Comparison of ENCODE assay signal across 11 cellular contexts in genomic region chr17:32926789-32927188, GRCh38. TPM values are rescaled to one million over a fixed set of nuclear protein-coding genes. Genes with fewer than 3 reads are reported as not detected.
DNase-seq lines count a peak whose midpoint lies in the region; ATAC-seq, FAIRE-seq and TF ChIP-seq lines count a peak whose summit lies in the region.
"Not testable (repeated sequence)": the region's sequence is repeated elsewhere in the genome, so short reads cannot be mapped to it uniquely, and the experiment has no call there.
"Had no signal": no experiment of that assay in that cellular context is flagged by ENCODE, and none has a peak within 500 bp of the region (broad histone marks: within the 10 kb centered on the region; RNA-seq: fewer than 3 reads in every experiment).

No MANE protein-coding gene starts in this region.

- H3K4me3 ChIP-seq in BLaER1 treated with 17β-estradiol and CSF1 and Interleukin-3, amounts not matched to agents 10 nM and 100 nM, result peak overlapping the region in 2 of 10 experiments; percentile 70; a peak in 3 of 20 replicates
- H3K4me3 ChIP-seq in OCI-LY3 (ENCODE audit: low read length) (0 out of 2 replicates have a peak overlapping the region, but pooled peaks have one; percentile 84), ascending aorta (peak overlapping the region in 1 of 2 donors; percentile 85), HepG2 (replicated peaks in 1 of 3; ENCODE audit: insufficient read depth in 1 of 3, low read depth in 2 of 3, low read length in 3 of 3) (peak overlapping the region in 2 of 3 experiments; percentile 69 to 82; a peak in 3 of 6 replicates), thoracic aorta (peak overlapping the region; percentile 85)
- not testable (repeated sequence) for H3K4me3 ChIP-seq in H1 (ENCODE audit: extremely low read depth in 1 of 4, insufficient read depth in 2 of 4, low read depth in 3 of 4, low read length in 4 of 4)

- TF ChIP-seq RAD21 in H1 (IDR thresholded peaks at IDR 0.05 in 1 of 2, conservative IDR thresholded peaks at IDR 0.05 in 1 of 2; ENCODE audit: low read depth in 2 of 2, low read length in 2 of 2); HepG2 (CRISPR knock-in tag; IDR thresholded peaks at IDR 0.05): not testable (repeated sequence)

- not testable (repeated sequence) for H2BK20ac ChIP-seq in H1 (ENCODE audit: low read length)

- CTCF ChIA-PET in H1 (lab: Charles Lee; ENCODE audit: partially characterized antibody), result interaction anchor here (0.6 kb wide), 1 partner anchor 391 kb away, joined by 3 read pairs; no protein-coding TSS in a partner anchor
- CTCF ChIA-PET in HepG2 (lab: Yijun Ruan, JAX; ENCODE audit: low intra/inter-chr PET ratio, low total read pairs), result not testable (repeated sequence)

- H3K79me1 ChIP-seq in H1 (ENCODE audit: low read depth, low read length), result not testable (repeated sequence)

- peaks cover 33 to 47% (median 41%) of the 10 kb centered on the region in 11 experiments for H3K27me3 ChIP-seq in BLaER1 treated with 17β-estradiol and CSF1 and Interleukin-3, amounts not matched to agents 10 nM and 100 nM
- peaks cover 10% of the 10 kb centered on the region for H3K27me3 ChIP-seq in OCI-LY3 (ENCODE audit: low read depth, low read length)
- H3K27me3 ChIP-seq in ascending aorta; H1 (replicated peaks in 1 of 4; ENCODE audit: control insufficient read depth in 3 of 4, extremely low read depth in 1 of 4, insufficient read depth in 3 of 4, low read length in 3 of 4); HepG2 (ENCODE audit: control insufficient read depth in 1 of 2, insufficient read depth in 2 of 2, low read length in 2 of 2); thoracic aorta (replicated peaks; ENCODE audit: insufficient read depth): not testable (repeated sequence)

- H4K91ac ChIP-seq in H1 (replicated peaks; ENCODE audit: insufficient read length, low read length), result not testable (repeated sequence)

- not testable (repeated sequence) for H3K9me3 Mint-ChIP-seq in nephron; progenitor cell of endocrine pancreas (ENCODE audit: low read depth)

- not testable (repeated sequence) for H3K36me3 Mint-ChIP-seq in nephron (ENCODE audit: low read depth); progenitor cell of endocrine pancreas (ENCODE audit: insufficient read depth)

- in situ Hi-C loops in HepG2 (cut with HindIII; ENCODE audit: extremely low pct_ligation_motif_present, low pct_unique_long_range_greater_than_20kb), result not testable (repeated sequence)

- H3K4ac ChIP-seq in H1 (replicated peaks; ENCODE audit: insufficient read length, low read depth, low read length), result not testable (repeated sequence)

- H2BK15ac ChIP-seq in H1 (ENCODE audit: low read length), result peak overlapping the region; percentile 88; the same call in 1 of the 2 replicates

- WGBS in H1 (ENCODE audit: extremely low coverage in 1 of 2, insufficient coverage in 1 of 2, insufficient read length in 1 of 2, insufficient replicate concordance in 2 of 2, low coverage in 1 of 2, low lambda C conversion rate in 2 of 2, missing lambda C conversion rate in 1 of 2), 2 experiments, result 88% methylated on average over 7 of the region's 8 CpGs; no CpG with 5 or more reads in 1 of the 2 experiments
- 54% methylated on average over 8 of the region's 8 CpGs for WGBS in HepG2 (ENCODE audit: low lambda C conversion rate)

- H3K4me3 Mint-ChIP-seq in nephron (peak overlapping the region in 2 of 3 experiments; percentile 45 to 91), progenitor cell of endocrine pancreas (ENCODE audit: low read depth) (peak overlapping the region; percentile 84)

- DNase-seq in ascending aorta (ENCODE audit: low spot score in 2 of 2); H1 (ENCODE audit: low read depth in 1 of 2, low spot score in 2 of 2); HepG2 (ENCODE audit: low spot score); progenitor cell of endocrine pancreas (ENCODE audit: low spot score, unreplicated experiment); thoracic aorta (ENCODE audit: low spot score): not testable (repeated sequence)

- not testable (repeated sequence) for H3K18ac ChIP-seq in H1 (ENCODE audit: extremely low read depth, low read length)

- H4K8ac ChIP-seq in H1 (ENCODE audit: extremely low read depth, insufficient read depth, low read length), result not testable (repeated sequence)

- H3K23me2 ChIP-seq in H1 (ENCODE audit: low read depth, low read length), result peaks cover 17% of the 10 kb centered on the region

- H3K4me1 ChIP-seq in BLaER1 treated with 17β-estradiol and CSF1 and Interleukin-3, amounts not matched to agents 10 nM and 100 nM, result peaks cover 0 to 25% (median 20%) of the 10 kb centered on the region in 10 experiments; a peak in 18 of 20 replicates
- H3K4me1 ChIP-seq in OCI-LY3 (ENCODE audit: low read length) (peaks cover 20% of the 10 kb centered on the region), H1 (replicated peaks in 1 of 4; ENCODE audit: control insufficient read depth in 3 of 4, insufficient read depth in 4 of 4, low read length in 3 of 4) (peaks cover 4 to 22% (median 16%) of the 10 kb centered on the region in 4 experiments; a peak in 6 of 7 replicates), HepG2 (ENCODE audit: insufficient read depth, low read length) (peaks cover 60% of the 10 kb centered on the region), thoracic aorta (ENCODE audit: control insufficient read depth in 1 of 2, low read depth in 2 of 2) (peaks cover 8 to 21% of the 10 kb centered on the region in 2 donors)
- not testable (repeated sequence) for H3K4me1 ChIP-seq in ascending aorta

- not testable (repeated sequence) for H3K9me3 ChIP-seq in BLaER1 treated with 17β-estradiol and CSF1 and Interleukin-3, amounts not matched to agents 10 nM and 100 nM (replicated peaks in 1 of 11); OCI-LY3 (ENCODE audit: insufficient read depth, low read length); ascending aorta; H1 (ENCODE audit: insufficient read depth in 2 of 2, low read depth in 1 of 2, low read length in 1 of 2); HepG2 (ENCODE audit: low read length); thoracic aorta

- peak overlapping the region in 2 of 11 experiments; percentile 81 to 84; a peak in 4 of 22 replicates for H3K9ac ChIP-seq in BLaER1 treated with 17β-estradiol and CSF1 and Interleukin-3, amounts not matched to agents 10 nM and 100 nM
- not testable (repeated sequence) for H3K9ac ChIP-seq in OCI-LY3 (ENCODE audit: low read length); H1 (replicated peaks in 1 of 4; ENCODE audit: extremely low read depth in 1 of 4, low read depth in 3 of 4, low read length in 3 of 4); HepG2 (ENCODE audit: insufficient read depth, low read depth, low read length)

- H3K23ac ChIP-seq in H1 (ENCODE audit: insufficient read length), result not testable (repeated sequence)

- not testable (repeated sequence) for BruUV-seq in HepG2 (replicated peaks; lab: Mats Ljungman, UMichigan)

- H2AK5ac ChIP-seq in H1 (ENCODE audit: low read depth, low read length), result not testable (repeated sequence)

- not testable (repeated sequence) for TF ChIP-seq CTCF in OCI-LY3 (IDR thresholded peaks at IDR 0.05; ENCODE audit: low read depth, low read length); ascending aorta (IDR thresholded peaks at IDR 0.05); H1 (IDR thresholded peaks at IDR 0.05; ENCODE audit: control extremely low read depth in 1 of 3, insufficient read depth in 1 of 3, low read depth in 1 of 3, low read length in 3 of 3); HepG2 (CRISPR knock-in tag; IDR thresholded peaks at IDR 0.05); nephron (IDR thresholded peaks at IDR 0.05; ENCODE audit: unreplicated experiment in 3 of 3); progenitor cell of endocrine pancreas (IDR thresholded peaks at IDR 0.05; ENCODE audit: unreplicated experiment); thoracic aorta (IDR thresholded peaks at IDR 0.05)

- H2BK12ac ChIP-seq in H1 (ENCODE audit: low read depth, low read length), result 0 out of 2 replicates have a peak overlapping the region, but pooled peaks have one; percentile 84

- POLR2A ChIA-PET in H1 (lab: Charles Lee; ENCODE audit: partially characterized antibody), result not testable (repeated sequence)
- POLR2A ChIA-PET in HepG2 (lab: Yijun Ruan, JAX), result interaction anchor here (1.4 kb wide), 1 partner anchor 9 kb away, joined by 5 read pairs; no protein-coding TSS in a partner anchor

- not testable (repeated sequence) for TF ChIP-seq EP300 in H1 (IDR thresholded peaks at IDR 0.05; ENCODE audit: borderline replicate concordance in 1 of 2, low read depth in 2 of 2, low read length in 2 of 2); HepG2 (IDR thresholded peaks at IDR 0.05; ENCODE audit: low read depth in 2 of 2, low read length in 2 of 2); HepG2 (CRISPR knock-in tag; IDR thresholded peaks at IDR 0.05; ENCODE audit: borderline replicate concordance)

- not testable (repeated sequence) for H3K27ac ChIP-seq in BLaER1 treated with 17β-estradiol and CSF1 and Interleukin-3, amounts not matched to agents 10 nM and 100 nM; OCI-LY3 (ENCODE audit: low read length); H1 (ENCODE audit: low read depth, low read length)
- H3K27ac ChIP-seq in ascending aorta (peak overlapping the region; percentile 50 to 88), HepG2 (ENCODE audit: extremely low read length, insufficient read depth, low read length) (peak overlapping the region; percentile 79), thoracic aorta (peak overlapping the region; percentile 77 to 87)

- not testable (repeated sequence) for H2BK5ac ChIP-seq in H1 (ENCODE audit: low read depth, low read length)

- not testable (repeated sequence) for H3K79me2 ChIP-seq in OCI-LY3 (ENCODE audit: low read length)
- H3K79me2 ChIP-seq in H1 (ENCODE audit: control insufficient read depth in 1 of 2, insufficient read depth in 2 of 2, low read length in 2 of 2) (peaks cover 4 to 15% of the 10 kb centered on the region in 2 experiments), HepG2 (ENCODE audit: insufficient read depth, low read length) (peaks cover 12% of the 10 kb centered on the region)

- not testable (repeated sequence) for TF ChIP-seq POLR2A in H1 (IDR thresholded peaks at IDR 0.05; ENCODE audit: control extremely low read depth in 1 of 2, low read depth in 2 of 2, low read length in 2 of 2); HepG2 (IDR thresholded peaks at IDR 0.05; ENCODE audit: insufficient read depth in 1 of 2, low read depth in 2 of 2, low read length in 2 of 2)

- not testable (repeated sequence) for H3K27ac Mint-ChIP-seq in nephron, progenitor cell of endocrine pancreas

- not testable (repeated sequence) for H3K56ac ChIP-seq in H1 (replicated peaks; ENCODE audit: insufficient read length, low read depth, low read length)

- not testable (repeated sequence) for H3K36me3 ChIP-seq in BLaER1 treated with 17β-estradiol and CSF1 and Interleukin-3, amounts not matched to agents 10 nM and 100 nM; OCI-LY3 (replicated peaks; ENCODE audit: low read depth, low read length); ascending aorta; H1 (ENCODE audit: control insufficient read depth in 2 of 4, insufficient read depth in 4 of 4, low read length in 3 of 4); HepG2 (replicated peaks in 1 of 2; ENCODE audit: control insufficient read depth in 1 of 2, insufficient read depth in 2 of 2, low read length in 2 of 2); thoracic aorta

- H3K4me1 Mint-ChIP-seq in nephron; progenitor cell of endocrine pancreas (ENCODE audit: low read depth): not testable (repeated sequence)

- not testable (repeated sequence) for H4K20me1 ChIP-seq in BLaER1 treated with 17β-estradiol and CSF1 and Interleukin-3, amounts not matched to agents 10 nM and 100 nM; OCI-LY3 (ENCODE audit: insufficient read depth, low read length); H1 (replicated peaks in 1 of 2; ENCODE audit: control insufficient read depth in 1 of 2, insufficient read depth in 2 of 2, low read length in 2 of 2); HepG2 (ENCODE audit: insufficient read depth, low read length)

- peak overlapping the region in 9 of 11 experiments; percentile 74 to 95 (median 92); a peak in 17 of 22 replicates for H3K4me2 ChIP-seq in BLaER1 treated with 17β-estradiol and CSF1 and Interleukin-3, amounts not matched to agents 10 nM and 100 nM
- H3K4me2 ChIP-seq in OCI-LY3 (ENCODE audit: low read length) (peak overlapping the region; percentile 92), H1 (ENCODE audit: insufficient read depth in 1 of 2, low read depth in 2 of 2, low read length in 2 of 2) (peak overlapping the region in 1 of 2 experiments; percentile 100; a peak in 2 of 4 replicates), HepG2 (ENCODE audit: low read depth, low read length) (peak overlapping the region; percentile 98)

- H2AFZ ChIP-seq in OCI-LY3 (ENCODE audit: low read depth, low read length); H1 (ENCODE audit: low read length); HepG2 (ENCODE audit: low read length): not testable (repeated sequence)

- intact Hi-C loops in ascending aorta (cut with DNase I), result loop anchor here (5.0 kb wide), 2 partner anchors 269 to 429 kb away; no protein-coding TSS in a partner anchor
- intact Hi-C loops in HepG2 (cut with micrococcal nuclease; ENCODE audit: unreplicated experiment), result not testable (repeated sequence)

- H4K5ac ChIP-seq in H1 (ENCODE audit: insufficient read length, low read depth, low read length), result not testable (repeated sequence)

- H3K14ac ChIP-seq in H1 (ENCODE audit: insufficient read length), result not testable (repeated sequence)

- not testable (repeated sequence) for FAIRE-seq in H1 (lab: Jason Lieb, UNC); HepG2 (lab: Jason Lieb, UNC)

- not testable (repeated sequence) for H3K27me3 Mint-ChIP-seq in nephron (ENCODE audit: low read depth); progenitor cell of endocrine pancreas

- not testable (repeated sequence) for H2BK120ac ChIP-seq in H1 (replicated peaks; ENCODE audit: low read depth, low read length)

- not testable (repeated sequence) for ATAC-seq in HepG2; thoracic aorta (ENCODE audit: insufficient number of reproducible peaks, low FRiP score, low read depth)

RNA-seq across cellular contexts. Expression of gene TMEM98, which starts 1.2 kb away (rescaled TPM):
- total RNA-seq in ascending aorta (50.6 TPM), HepG2 (2016; rRNA removed; fragmentation: Illumina TruSeq; extraction: Trizol) (77.3 and 103 TPM in 2 replicates), progenitor cell of endocrine pancreas (181 and 188 TPM in 2 replicates), thoracic aorta (10 to 100 TPM; 85.3 to 87.1 TPM)
- 86.1 and 90.9 TPM in 2 replicates for total RNA-seq in H1 (2021; fragmentation: NEBNext Ultra II Directional; extraction: Animal tissue kit (Norgen Biotek cat#: 25700))
- polyA plus RNA-seq in H1 (2011; rRNA removed) (232 and 292 TPM in 2 replicates), HepG2 (2011; rRNA removed) (175 and 180 TPM in 2 replicates)
- polyA plus RNA-seq in H1 (2011; cell fraction: cytosol; rRNA removed), result 197 TPM
- 246 TPM for polyA plus RNA-seq in H1 (2011; cell fraction: nucleus; rRNA removed)
- 86.2 to 115 TPM (median 101 TPM) in 4 replicates for polyA plus RNA-seq in H1 (2012, experiment 1 of 2)
- polyA plus RNA-seq in H1 (2012, experiment 2 of 2), result 118 TPM
- 43.3 TPM for polyA plus RNA-seq in H1 (2013, experiment 1 of 2)
- 54.6 TPM for polyA plus RNA-seq in H1 (2013, experiment 2 of 2)
- 209 and 237 TPM in 2 replicates for polyA minus RNA-seq in H1 (2011; rRNA and poly(A)+ RNA removed)
- polyA minus RNA-seq in H1 (2011; cell fraction: cytosol; rRNA and poly(A)+ RNA removed), result 66.1 TPM
- polyA minus RNA-seq in H1 (2011; cell fraction: nucleus; rRNA and poly(A)+ RNA removed), result 53.2 TPM
- 53.1 and 67.2 TPM in 2 replicates for total RNA-seq in HepG2 (2016; cell fraction: cytosol; rRNA removed; fragmentation: Illumina TruSeq; extraction: Trizol; ENCODE audit: low read depth)
- total RNA-seq in HepG2 (2016; cell fraction: insoluble cytoplasmic fraction; rRNA removed; fragmentation: Illumina TruSeq; extraction: Trizol), result 79.2 and 109 TPM in 2 replicates
- 111 and 127 TPM in 2 replicates for total RNA-seq in HepG2 (2016; cell fraction: membrane; rRNA removed; fragmentation: Illumina TruSeq; extraction: Trizol)
- total RNA-seq in HepG2 (2016; cell fraction: nucleus; rRNA removed; fragmentation: Illumina TruSeq; extraction: Trizol), result 75.4 and 76.4 TPM in 2 replicates
- polyA plus RNA-seq in HepG2 (2011; cell fraction: cytosol; rRNA removed), result 328 and 339 TPM in 2 replicates
- 173 and 209 TPM in 2 replicates for polyA plus RNA-seq in HepG2 (2011; cell fraction: nucleus; rRNA removed)
- polyA plus RNA-seq in HepG2 (2012), result 69.9 and 74.1 TPM in 2 replicates
- polyA plus RNA-seq in HepG2 (2016; cell fraction: cytosol; fragmentation: Illumina TruSeq; extraction: Trizol; ENCODE audit: low read depth), result 92.0 and 118 TPM in 2 replicates
- polyA plus RNA-seq in HepG2 (2016; cell fraction: insoluble cytoplasmic fraction; fragmentation: Illumina TruSeq; extraction: Trizol; ENCODE audit: low read depth), result 87.3 and 89.1 TPM in 2 replicates
- 118 and 131 TPM in 2 replicates for polyA plus RNA-seq in HepG2 (2016; cell fraction: membrane; fragmentation: Illumina TruSeq; extraction: Trizol; ENCODE audit: low read depth)
- 139 and 141 TPM in 2 replicates for polyA plus RNA-seq in HepG2 (2016; cell fraction: nucleus; fragmentation: Illumina TruSeq; extraction: Trizol; ENCODE audit: insufficient read depth, low read depth)
- 1.2 and 454 TPM in 2 replicates for polyA minus RNA-seq in HepG2 (2011; rRNA and poly(A)+ RNA removed; ENCODE audit: low replicate concordance)
- 65.4 and 66.9 TPM in 2 replicates for polyA minus RNA-seq in HepG2 (2011; cell fraction: cytosol; rRNA and poly(A)+ RNA removed)
- polyA minus RNA-seq in HepG2 (2011; cell fraction: nucleus; rRNA and poly(A)+ RNA removed), result 53.7 and 60.7 TPM in 2 replicates
- polyA plus RNA-seq: CD14-positive monocyte; CD8-positive, alpha-beta memory T cell; IgD-negative memory B cell had no signal

RNA-seq across cellular contexts. Expression of gene MYO1D, which starts 49.9 kb away (rescaled TPM):
- total RNA-seq in ascending aorta (105 TPM), HepG2 (2016; rRNA removed; fragmentation: Illumina TruSeq; extraction: Trizol) (13.2 and 15.4 TPM in 2 replicates), progenitor cell of endocrine pancreas (36.9 and 45.9 TPM in 2 replicates), thoracic aorta (100 to 1,000 TPM; 257 to 370 TPM)
- total RNA-seq in H1 (2021; fragmentation: NEBNext Ultra II Directional; extraction: Animal tissue kit (Norgen Biotek cat#: 25700)), result 20.9 and 25.4 TPM in 2 replicates
- polyA plus RNA-seq in H1 (2011; rRNA removed) (6.5 and 7.8 TPM in 2 replicates), HepG2 (2011; rRNA removed) (17.3 and 19.7 TPM in 2 replicates)
- 9.5 TPM for polyA plus RNA-seq in H1 (2011; cell fraction: cytosol; rRNA removed)
- 9.2 TPM for polyA plus RNA-seq in H1 (2011; cell fraction: nucleus; rRNA removed)
- polyA plus RNA-seq in H1 (2012, experiment 1 of 2), result 12.3 to 17.1 TPM (median 13.8 TPM) in 4 replicates
- polyA plus RNA-seq in H1 (2012, experiment 2 of 2), result 4.1 TPM
- 11.4 TPM for polyA plus RNA-seq in H1 (2013, experiment 1 of 2)
- 8.4 TPM for polyA plus RNA-seq in H1 (2013, experiment 2 of 2)
- 27.6 and 44.0 TPM in 2 replicates for polyA minus RNA-seq in H1 (2011; rRNA and poly(A)+ RNA removed)
- polyA minus RNA-seq in H1 (2011; cell fraction: cytosol; rRNA and poly(A)+ RNA removed), result 18.1 TPM
- 66.1 TPM for polyA minus RNA-seq in H1 (2011; cell fraction: nucleus; rRNA and poly(A)+ RNA removed)
- total RNA-seq in HepG2 (2016; cell fraction: cytosol; rRNA removed; fragmentation: Illumina TruSeq; extraction: Trizol; ENCODE audit: low read depth), result 3.0 and 3.6 TPM in 2 replicates
- 12.4 and 13.8 TPM in 2 replicates for total RNA-seq in HepG2 (2016; cell fraction: insoluble cytoplasmic fraction; rRNA removed; fragmentation: Illumina TruSeq; extraction: Trizol)
- 5.7 and 6.1 TPM in 2 replicates for total RNA-seq in HepG2 (2016; cell fraction: membrane; rRNA removed; fragmentation: Illumina TruSeq; extraction: Trizol)
- total RNA-seq in HepG2 (2016; cell fraction: nucleus; rRNA removed; fragmentation: Illumina TruSeq; extraction: Trizol), result 14.8 and 18.3 TPM in 2 replicates
- polyA plus RNA-seq in HepG2 (2011; cell fraction: cytosol; rRNA removed), result 15.1 and 24.7 TPM in 2 replicates
- polyA plus RNA-seq in HepG2 (2011; cell fraction: nucleus; rRNA removed), result 8.8 and 9.9 TPM in 2 replicates
- 21.0 and 26.3 TPM in 2 replicates for polyA plus RNA-seq in HepG2 (2012)
- polyA plus RNA-seq in HepG2 (2016; cell fraction: cytosol; fragmentation: Illumina TruSeq; extraction: Trizol; ENCODE audit: low read depth), result 0.91 and 1.2 TPM in 2 replicates
- polyA plus RNA-seq in HepG2 (2016; cell fraction: insoluble cytoplasmic fraction; fragmentation: Illumina TruSeq; extraction: Trizol; ENCODE audit: low read depth), result 11.4 and 15.7 TPM in 2 replicates
- polyA plus RNA-seq in HepG2 (2016; cell fraction: membrane; fragmentation: Illumina TruSeq; extraction: Trizol; ENCODE audit: low read depth), result 2.9 and 3.4 TPM in 2 replicates
- 8.9 and 12.3 TPM in 2 replicates for polyA plus RNA-seq in HepG2 (2016; cell fraction: nucleus; fragmentation: Illumina TruSeq; extraction: Trizol; ENCODE audit: insufficient read depth, low read depth)
- polyA minus RNA-seq in HepG2 (2011; rRNA and poly(A)+ RNA removed; ENCODE audit: low replicate concordance), result 1.8 and 19.9 TPM in 2 replicates
- 24.6 and 25.3 TPM in 2 replicates for polyA minus RNA-seq in HepG2 (2011; cell fraction: cytosol; rRNA and poly(A)+ RNA removed)
- polyA minus RNA-seq in HepG2 (2011; cell fraction: nucleus; rRNA and poly(A)+ RNA removed), result 44.4 and 61.9 TPM in 2 replicates
